In genomic region chr2:219497495-219498279, GRCh38 we compare ENCODE assay signal across 2 cellular contexts.
A peak's percentile ranks its signal among the peaks of the same experiment; 100 is the strongest.
TF ChIP-seq lines count a peak whose summit lies in the region.

No MANE protein-coding gene starts in this region.

TF ChIP-seq in IMR-90, 13 proteins besides CTCF, POLR2A, EP300 and RAD21:
- TF ChIP-seq MXI1 (IDR thresholded peaks at IDR 0.05; ENCODE audit: borderline replicate concordance, low read depth, low read length), result 0 out of 2 replicates have a peak, but pooled peaks have one; percentile 83
- no peak for TF ChIP-seq SMC3 (IDR thresholded peaks at IDR 0.05; ENCODE audit: low read depth, low read length)
TF ChIP-seq in IMR-90: peak in this region for 1.

TF ChIP-seq in endothelial cell of umbilical vein, 7 proteins besides CTCF, POLR2A, EP300 and RAD21:
- TF ChIP-seq POLR2AphosphoS5 (IDR thresholded peaks at IDR 0.05; ENCODE audit: insufficient read depth, low read depth, low read length) (peak; percentile 48), JUN (IDR thresholded peaks at IDR 0.05; ENCODE audit: borderline replicate concordance, insufficient read depth, insufficient read length, low read depth) (no peak), MYC (IDR thresholded peaks at IDR 0.05; ENCODE audit: low read depth, low read length) (no peak), EZH2 (IDR thresholded peaks at IDR 0.05; ENCODE audit: borderline replicate concordance, low read depth, low read length, severe bottlenecking) (peak; percentile 9)
- TF ChIP-seq, protein P1, sequence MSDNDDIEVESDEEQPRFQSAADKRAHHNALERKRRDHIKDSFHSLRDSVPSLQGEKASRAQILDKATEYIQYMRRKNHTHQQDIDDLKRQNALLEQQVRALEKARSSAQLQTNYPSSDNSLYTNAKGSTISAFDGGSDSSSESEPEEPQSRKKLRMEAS (IDR thresholded peaks at IDR 0.05; ENCODE audit: insufficient read depth, insufficient read length), result no peak
